In genomic region chr10:124551755-124552154, GRCh38 we compare ENCODE assay signal across 16 cellular contexts.
DNase-seq lines count a peak whose midpoint lies in the region; ATAC-seq and TF ChIP-seq lines count a peak whose summit lies in the region.
"Had no signal": no experiment of that assay in that cellular context is flagged by ENCODE, and none has a peak within 500 bp of the region (broad histone marks: within the 10 kb centered on the region; RNA-seq: fewer than 3 reads in every experiment).

No MANE protein-coding gene starts in this region.

- peaks cover 0 to 4% (median 0%) of the 10 kb centered on the region in 11 experiments; a peak in 1 of 22 replicates for H4K20me1 ChIP-seq in BLaER1 treated with 17β-estradiol and CSF1 and Interleukin-3, amounts not matched to agents 10 nM and 100 nM

- H3K36me3 Mint-ChIP-seq in WTC11, result no peaks in the 10 kb centered on the region
- no peaks in the 10 kb centered on the region for H3K36me3 Mint-ChIP-seq in stimulated activated effector memory CD8-positive, alpha-beta T cell treated with anti-CD3 and anti-CD28 coated beads, Interleukin-12 subunit alpha, Interleukin-12 subunit beta, amount 100 ng/mL, for 72 hours
- no peaks in the 10 kb centered on the region for H3K36me3 Mint-ChIP-seq in osteocyte (ENCODE audit: unreplicated experiment)

- H3K36me3 ChIP-seq in BLaER1 treated with 17β-estradiol and CSF1 and Interleukin-3, amounts not matched to agents 10 nM and 100 nM, result no peaks in the 10 kb centered on the region
- no peaks in the 10 kb centered on the region for H3K36me3 ChIP-seq in HEK293 (ENCODE audit: control insufficient read depth in 2 of 2, insufficient read depth in 1 of 2, low read length in 2 of 2)

- H3K9me3 Mint-ChIP-seq in WTC11 (no peaks in the 10 kb centered on the region), osteocyte (ENCODE audit: unreplicated experiment) (no peaks in the 10 kb centered on the region)
- H3K9me3 Mint-ChIP-seq in stimulated activated effector memory CD8-positive, alpha-beta T cell treated with anti-CD3 and anti-CD28 coated beads, Interleukin-12 subunit alpha, Interleukin-12 subunit beta, amount 100 ng/mL, for 72 hours, result no peaks in the 10 kb centered on the region
- H3K9me3 Mint-ChIP-seq: CD8-positive, alpha-beta memory T cell had no signal

- H3K4me3 ChIP-seq in BLaER1 treated with 17β-estradiol and CSF1 and Interleukin-3, amounts not matched to agents 10 nM and 100 nM, result no peak overlapping the region
- H3K4me3 ChIP-seq in HEK293 (ENCODE audit: low read depth, low read length), result no peak overlapping the region

- H3K27me3 Mint-ChIP-seq in WTC11 (ENCODE audit: low read depth) (no peaks in the 10 kb centered on the region), osteocyte (ENCODE audit: unreplicated experiment) (peaks cover 2% of the 10 kb centered on the region)
- H3K27me3 Mint-ChIP-seq: CD8-positive, alpha-beta memory T cell had no signal

- CTCF ChIA-PET in HEK293 (lab: Yijun Ruan, JAX) (no interaction called here), WTC11 (lab: Charles Lee) (interaction anchor here (0.6 to 3.6 kb wide), 5 partner anchors 13 to 189 kb away, joined by 3 to 21 read pairs (median 4); no protein-coding TSS in a partner anchor), RWPE1 (lab: Yijun Ruan, JAX) (no interaction called here)

- DNase-seq in WTC11 (ENCODE audit: low spot score), result no peak
- no peak for DNase-seq in stimulated activated effector memory CD8-positive, alpha-beta T cell treated with anti-CD3 and anti-CD28 coated beads, Interleukin-12 subunit alpha, Interleukin-12 subunit beta, amount 100 ng/mL, for 72 hours (ENCODE audit: low spot score in 2 of 2)
- no peak for DNase-seq in RWPE1 (ENCODE audit: low spot score)
- DNase-seq in osteocyte (ENCODE audit: extremely low spot score, unreplicated experiment), result no peak
- DNase-seq in NCI-H345 treated with DMSO at 0.1 percent for 48 hours (lab: John Stamatoyannopoulos, UW; ENCODE audit: unreplicated experiment), result no peak
- DNase-seq: CD8-positive, alpha-beta memory T cell; KG1; NCI-H1092 treated with DMSO at 0.1 percent for 48 hours; NCI-H1436 treated with DMSO at 0.1 percent for 48 hours; NCI-H1930; NCI-H510A treated with DMSO at 0.1 percent for 48 hours; NCI-H748 treated with DMSO at 0.1 percent for 48 hours had no signal

- TF ChIP-seq CTCF in HEK293 (tag by site-specific recombination; IDR thresholded peaks at IDR 0.05) (no peak), WTC11 (IDR thresholded peaks at IDR 0.05) (no peak), RWPE1 (conservative IDR thresholded peaks at IDR 0.05; ENCODE audit: low read depth) (no peak), osteocyte (IDR thresholded peaks at IDR 0.05) (no peak)

- ATAC-seq in WTC11, result no peak
- ATAC-seq in stimulated activated effector memory CD8-positive, alpha-beta T cell treated with anti-CD3 and anti-CD28 coated beads, Interleukin-12 subunit alpha, Interleukin-12 subunit beta, amount 100 ng/mL, for 72 hours, result no peak
- ATAC-seq: Panc1 had no signal

- peak overlapping the region; percentile 60; the same call in 1 of the 2 replicates for H3K27ac Mint-ChIP-seq in WTC11
- H3K27ac Mint-ChIP-seq in stimulated activated effector memory CD8-positive, alpha-beta T cell treated with anti-CD3 and anti-CD28 coated beads, Interleukin-12 subunit alpha, Interleukin-12 subunit beta, amount 100 ng/mL, for 72 hours, result peak overlapping the region; percentile 48
- no peak overlapping the region for H3K27ac Mint-ChIP-seq in osteocyte (ENCODE audit: unreplicated experiment)

- POLR2A ChIA-PET in HEK293 (lab: Yijun Ruan, JAX), result no interaction called here
- POLR2A ChIA-PET in WTC11 (lab: Charles Lee), result interaction anchor here (0.6 kb wide), 1 partner anchor 78 kb away, joined by 7 read pairs; no protein-coding TSS in a partner anchor
- POLR2A ChIA-PET in RWPE1 (lab: Yijun Ruan, JAX; ENCODE audit: low non-redundant PET), result no interaction called here

- no peak overlapping the region for H3K4me3 Mint-ChIP-seq in WTC11
- no peak overlapping the region for H3K4me3 Mint-ChIP-seq in stimulated activated effector memory CD8-positive, alpha-beta T cell treated with anti-CD3 and anti-CD28 coated beads, Interleukin-12 subunit alpha, Interleukin-12 subunit beta, amount 100 ng/mL, for 72 hours
- H3K4me3 Mint-ChIP-seq in osteocyte (ENCODE audit: unreplicated experiment), result no peak overlapping the region
- H3K4me3 Mint-ChIP-seq: CD8-positive, alpha-beta memory T cell had no signal

- no peaks in the 10 kb centered on the region for H3K27me3 ChIP-seq in BLaER1 treated with 17β-estradiol and CSF1 and Interleukin-3, amounts not matched to agents 10 nM and 100 nM

- H3K4me2 ChIP-seq in BLaER1 treated with 17β-estradiol and CSF1 and Interleukin-3, amounts not matched to agents 10 nM and 100 nM, result peak overlapping the region in 9 of 11 experiments; percentile 13 to 88 (median 80); a peak in 14 of 22 replicates

- H3K4me1 Mint-ChIP-seq in WTC11 (peaks cover 5% of the 10 kb centered on the region; the same call in 1 of the 2 replicates), osteocyte (ENCODE audit: unreplicated experiment) (no peaks in the 10 kb centered on the region)
- peaks cover 5% of the 10 kb centered on the region for H3K4me1 Mint-ChIP-seq in stimulated activated effector memory CD8-positive, alpha-beta T cell treated with anti-CD3 and anti-CD28 coated beads, Interleukin-12 subunit alpha, Interleukin-12 subunit beta, amount 100 ng/mL, for 72 hours

- H3K9ac ChIP-seq in BLaER1 treated with 17β-estradiol and CSF1 and Interleukin-3, amounts not matched to agents 10 nM and 100 nM, result 0 out of 22 replicates have a peak overlapping the region, but pooled peaks of 1 of the 11 experiments have one; percentile 14

- H3K27ac ChIP-seq in BLaER1 treated with 17β-estradiol and CSF1 and Interleukin-3, amounts not matched to agents 10 nM and 100 nM, result no peak overlapping the region
- no peak overlapping the region for H3K27ac ChIP-seq in HEK293 (ENCODE audit: extremely low read depth, low read depth, low read length)
- H3K27ac ChIP-seq in RWPE1, result no peak overlapping the region
- H3K27ac ChIP-seq: C4-2B had no signal

- no peaks in the 10 kb centered on the region for H3K9me3 ChIP-seq in BLaER1 treated with 17β-estradiol and CSF1 and Interleukin-3, amounts not matched to agents 10 nM and 100 nM (replicated peaks in 1 of 11)
- H3K9me3 ChIP-seq in HEK293 (ENCODE audit: control insufficient read depth, insufficient read depth, low read depth, low read length), result no peaks in the 10 kb centered on the region

- H3K4me1 ChIP-seq in BLaER1 treated with 17β-estradiol and CSF1 and Interleukin-3, amounts not matched to agents 10 nM and 100 nM, result peaks cover 44 to 65% (median 50%) of the 10 kb centered on the region in 10 experiments
- H3K4me1 ChIP-seq in HEK293 (ENCODE audit: control insufficient read depth, insufficient read depth, low read length), result no peaks in the 10 kb centered on the region

TF ChIP-seq in HEK293, 187 proteins besides CTCF, POLR2A, EP300 and RAD21:
- TF ChIP-seq ZNF510 (tag by site-specific recombination; IDR thresholded peaks at IDR 0.05; ENCODE audit: insufficient replicate concordance) (no peak), HOXA7 (CRISPR knock-in tag; IDR thresholded peaks at IDR 0.05; ENCODE audit: borderline replicate concordance) (no peak), ZNF677 (tag by site-specific recombination; IDR thresholded peaks at IDR 0.05) (no peak), ZNF626 (tag by site-specific recombination; IDR thresholded peaks at IDR 0.05) (no peak), ZIC2 (tag by site-specific recombination; IDR thresholded peaks at IDR 0.05) (peak; percentile 32; the same call in 1 of the 2 replicates), ZNF776 (tag by site-specific recombination; IDR thresholded peaks at IDR 0.05; ENCODE audit: borderline replicate concordance) (no peak)
- TF ChIP-seq, protein P1, sequence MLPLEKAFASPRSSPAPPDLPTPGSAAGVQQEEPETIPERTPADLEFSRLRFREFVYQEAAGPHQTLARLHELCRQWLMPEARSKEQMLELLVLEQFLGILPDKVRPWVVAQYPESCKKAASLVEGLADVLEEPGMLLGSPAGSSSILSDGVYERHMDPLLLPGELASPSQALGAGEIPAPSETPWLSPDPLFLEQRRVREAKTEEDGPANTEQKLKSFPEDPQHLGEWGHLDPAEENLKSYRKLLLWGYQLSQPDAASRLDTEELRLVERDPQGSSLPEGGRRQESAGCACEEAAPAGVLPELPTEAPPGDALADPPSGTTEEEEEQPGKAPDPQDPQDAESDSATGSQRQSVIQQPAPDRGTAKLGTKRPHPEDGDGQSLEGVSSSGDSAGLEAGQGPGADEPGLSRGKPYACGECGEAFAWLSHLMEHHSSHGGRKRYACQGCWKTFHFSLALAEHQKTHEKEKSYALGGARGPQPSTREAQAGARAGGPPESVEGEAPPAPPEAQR (tag by site-specific recombination; IDR thresholded peaks at IDR 0.05), result no peak

TF ChIP-seq in WTC11, 78 proteins besides CTCF, POLR2A, EP300 and RAD21 (continues in another document):
- TF ChIP-seq TP53 (CRISPR knock-in tag; IDR thresholded peaks at IDR 0.05), result no peak
- no peak for TF ChIP-seq GRHL2 (CRISPR knock-in tag; IDR thresholded peaks at IDR 0.05; ENCODE audit: insufficient replicate concordance, severe bottlenecking)
- TF ChIP-seq NR3C1 (CRISPR knock-in tag; conservative IDR thresholded peaks at IDR 0.05; ENCODE audit: low read depth), result no peak
- TF ChIP-seq ZNF396 (CRISPR knock-in tag; IDR thresholded peaks at IDR 0.05; ENCODE audit: borderline replicate concordance), result no peak
- no peak for TF ChIP-seq ZNF671 (CRISPR knock-in tag; IDR thresholded peaks at IDR 0.05)
- TF ChIP-seq NR1H2 (CRISPR knock-in tag; IDR thresholded peaks at IDR 0.05), result no peak
- no peak for TF ChIP-seq PRRX2 (CRISPR knock-in tag; IDR thresholded peaks at IDR 0.05)
- no peak for TF ChIP-seq ZBTB43 (CRISPR knock-in tag; IDR thresholded peaks at IDR 0.05)
- TF ChIP-seq CREB1 (CRISPR knock-in tag; IDR thresholded peaks at IDR 0.05), result no peak
